Comparison of ENCODE assay signal across 13 cellular contexts in genomic region chr3:12932754-12933153, GRCh38.
DNase-seq lines count a peak whose midpoint lies in the region; TF ChIP-seq lines count a peak whose summit lies in the region.
"Had no signal": no experiment of that assay in that cellular context is flagged by ENCODE, and none has a peak within 500 bp of the region (broad histone marks: within the 10 kb centered on the region; RNA-seq: fewer than 3 reads in every experiment).

No MANE protein-coding gene starts in this region.

- TF ChIP-seq CTCF in adrenal gland (IDR thresholded peaks at IDR 0.05) (no peak), esophagus muscularis mucosa (IDR thresholded peaks at IDR 0.05) (no peak), ovary (IDR thresholded peaks at IDR 0.05) (no peak), chondrocyte (IDR thresholded peaks at IDR 0.05) (no peak)

- H3K4me3 ChIP-seq in adrenal gland (no peak overlapping the region), esophagus muscularis mucosa (no peak overlapping the region), stomach smooth muscle (ENCODE audit: low read length in 2 of 2) (peak overlapping the region in 1 of 2 donors; percentile 29), ovary (no peak overlapping the region)

- H3K27me3 Mint-ChIP-seq in activated T-cell treated with anti-CD3 and anti-CD28 coated beads, Interleukin-2, amount 50 U/mL, for 24 hours, result no peaks in the 10 kb centered on the region
- no peaks in the 10 kb centered on the region for H3K27me3 Mint-ChIP-seq in chondrocyte (ENCODE audit: low read depth)

- H3K27me3 ChIP-seq in adrenal gland (no peaks in the 10 kb centered on the region), esophagus muscularis mucosa (no peaks in the 10 kb centered on the region), stomach smooth muscle (ENCODE audit: control insufficient read depth in 1 of 2, insufficient read depth in 2 of 2, low read length in 2 of 2) (no peaks in the 10 kb centered on the region), ovary (no peaks in the 10 kb centered on the region)

- H3K36me3 ChIP-seq in adrenal gland (replicated peaks in 1 of 2) (peaks cover 0 to 37% of the 10 kb centered on the region in 2 donors), esophagus muscularis mucosa (peaks cover 14 to 58% (median 33%) of the 10 kb centered on the region in 4 donors), stomach smooth muscle (ENCODE audit: control insufficient read depth in 2 of 2, insufficient read depth in 2 of 2, low read length in 2 of 2) (peaks cover 9 to 15% of the 10 kb centered on the region in 2 donors), ovary (no peaks in the 10 kb centered on the region)

- H3K27ac ChIP-seq in adrenal gland (peak overlapping the region in 3 of 5 donors; percentile 12 to 47 (median 35)), esophagus muscularis mucosa (replicated peaks in 1 of 4) (peak overlapping the region; percentile 44 to 79 (median 78)), stomach smooth muscle (ENCODE audit: low read length) (peak overlapping the region; percentile 31), ovary (no peak overlapping the region)
- H3K27ac ChIP-seq: C4-2B had no signal

- H3K9me3 Mint-ChIP-seq in activated T-cell treated with anti-CD3 and anti-CD28 coated beads, Interleukin-2, amount 50 U/mL, for 24 hours, result no peaks in the 10 kb centered on the region
- no peaks in the 10 kb centered on the region for H3K9me3 Mint-ChIP-seq in chondrocyte (ENCODE audit: low read depth)

- H3K9me3 ChIP-seq in adrenal gland (replicated peaks in 1 of 3) (no peaks in the 10 kb centered on the region), esophagus muscularis mucosa (no peaks in the 10 kb centered on the region), stomach smooth muscle (ENCODE audit: control insufficient read depth in 2 of 2, low read length in 2 of 2) (no peaks in the 10 kb centered on the region), ovary (no peaks in the 10 kb centered on the region)

- peaks cover 49% of the 10 kb centered on the region for H3K36me3 Mint-ChIP-seq in activated T-cell treated with anti-CD3 and anti-CD28 coated beads, Interleukin-2, amount 50 U/mL, for 24 hours (ENCODE audit: low read depth)
- H3K36me3 Mint-ChIP-seq in chondrocyte (ENCODE audit: low read depth), result no peaks in the 10 kb centered on the region

- H3K9ac ChIP-seq in stomach smooth muscle (ENCODE audit: low read length in 2 of 2), result no peak overlapping the region

- peaks cover 16% of the 10 kb centered on the region for H3K4me1 Mint-ChIP-seq in activated T-cell treated with anti-CD3 and anti-CD28 coated beads, Interleukin-2, amount 50 U/mL, for 24 hours (ENCODE audit: low read depth)
- peaks cover 15% of the 10 kb centered on the region for H3K4me1 Mint-ChIP-seq in chondrocyte (ENCODE audit: low read depth)

- DNase-seq in activated T-cell treated with anti-CD3 and anti-CD28 coated beads, Interleukin-2, amount 50 U/mL, for 24 hours, result no peak
- no peak for DNase-seq in activated T-cell treated with anti-CD3 and anti-CD28 coated beads, Interleukin-2, amount 50 U/mL, for 1 hour
- DNase-seq in adrenal gland (no peak), esophagus muscularis mucosa (ENCODE audit: extremely low spot score) (no peak), ovary (no peak), chondrocyte (ENCODE audit: low spot score) (no peak), mesenteric fat pad (ENCODE audit: low spot score) (no peak)
- DNase-seq: IMR-90, Kasumi-1, NCI-H1930, NCI-H2171 treated with DMSO at 0.1 percent for 48 hours had no signal

- TF ChIP-seq EP300 in esophagus muscularis mucosa (IDR thresholded peaks at IDR 0.05) (no peak), ovary (IDR thresholded peaks at IDR 0.05) (no peak)

- WGBS in adrenal gland, 4 donors, result 65 to 86% (median 77%) methylated on average over 11 to 13 of the region's 13 CpGs
- WGBS in esophagus muscularis mucosa, result 56% methylated on average over 12 of the region's 13 CpGs
- 55 to 61% (median 57%) methylated on average over 13 of the region's 13 CpGs for WGBS in ovary, 3 donors

- TF ChIP-seq POLR2A in adrenal gland (IDR thresholded peaks at IDR 0.05) (no peak), esophagus muscularis mucosa (IDR thresholded peaks at IDR 0.05; ENCODE audit: low read depth) (no peak), ovary (IDR thresholded peaks at IDR 0.05) (no peak)

- H3K4me3 Mint-ChIP-seq in activated T-cell treated with anti-CD3 and anti-CD28 coated beads, Interleukin-2, amount 50 U/mL, for 24 hours, result no peak overlapping the region
- no peak overlapping the region for H3K4me3 Mint-ChIP-seq in chondrocyte (ENCODE audit: unreplicated experiment)

- H3K27ac Mint-ChIP-seq in activated T-cell treated with anti-CD3 and anti-CD28 coated beads, Interleukin-2, amount 50 U/mL, for 24 hours, result peak overlapping the region; percentile 63
- no peak overlapping the region for H3K27ac Mint-ChIP-seq in chondrocyte (ENCODE audit: unreplicated experiment)

- H3K4me1 ChIP-seq in adrenal gland (replicated peaks in 1 of 2) (peaks cover 15 to 30% of the 10 kb centered on the region in 2 donors), esophagus muscularis mucosa (peaks cover 58 to 79% (median 66%) of the 10 kb centered on the region in 4 donors), stomach smooth muscle (ENCODE audit: control insufficient read depth, insufficient read depth, low read length) (peaks cover 65% of the 10 kb centered on the region), ovary (ENCODE audit: insufficient read depth) (peaks cover 18% of the 10 kb centered on the region)

- intact Hi-C loops in adrenal gland (cut with DNase I) (loop anchor here in 1 of 2 donors (10.0 kb wide), 1 partner anchor 52 kb away; no protein-coding TSS in a partner anchor), esophagus muscularis mucosa (cut with DNase I) (loop anchor here (5.0 kb wide), 1 partner anchor 50 kb away; no protein-coding TSS in a partner anchor), ovary (cut with DNase I) (no loop called here)

Comparison
In these comparisons a context has a peak if more than half of its experiments do, and no peak if none do; other contexts are left out.
1. H3K27ac ChIP-seq: peak in adrenal gland (3 of 5), esophagus muscularis mucosa (4 of 4) and stomach smooth muscle (single experiment); none in ovary (0 of 2).